Comparison of ENCODE assay signal across 8 cellular contexts in the genomic region with DNA sequence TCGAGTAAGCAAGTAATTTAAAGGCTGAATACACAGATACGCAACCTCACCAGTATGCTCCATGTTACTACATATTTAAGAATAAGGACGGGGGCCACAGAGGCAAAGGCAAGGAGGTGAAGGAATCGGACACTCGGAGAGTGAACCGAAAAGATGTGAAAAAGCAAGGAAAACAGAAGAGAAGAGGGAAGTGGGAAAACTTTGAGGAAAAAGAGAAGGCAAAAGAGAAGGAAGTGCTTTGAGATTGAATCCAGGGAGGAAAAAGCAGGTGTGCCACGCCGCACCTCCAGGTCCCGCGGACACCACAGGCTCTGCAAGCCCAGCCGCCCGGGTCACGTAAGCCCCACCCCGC. TPM values are rescaled to one million over a fixed set of nuclear protein-coding genes. Genes with fewer than 3 reads are reported as not detected.
DNase-seq lines count a peak whose midpoint lies in the region; ATAC-seq and TF ChIP-seq lines count a peak whose summit lies in the region.

No MANE protein-coding gene starts in this region.

- ATAC-seq in HG03378 (IDR thresholded peaks at IDR 0.05; ENCODE audit: unreplicated experiment), result peak; percentile 21
- ATAC-seq in HG03159 (IDR thresholded peaks at IDR 0.05; ENCODE audit: unreplicated experiment), result no peak

- no peaks in the 10 kb centered on the region for H3K9me3 ChIP-seq in vagina

- intact Hi-C loops in lower leg skin (cut with DNase I; ENCODE audit: low total_unique reads), result no loop called here
- intact Hi-C loops in vagina (cut with DNase I), result loop anchor here (5.0 kb wide), 1 partner anchor 397 kb away; a partner anchor contains a TSS

- peak overlapping the region; percentile 68 for H3K4me3 ChIP-seq in astrocyte of the spinal cord (ENCODE audit: low read depth, low read length)
- peak overlapping the region; percentile 53 for H3K4me3 ChIP-seq in lower leg skin (ENCODE audit: low read depth, poor library complexity, severe bottlenecking)
- H3K4me3 ChIP-seq in vagina, result peak overlapping the region; percentile 76 to 94

- TF ChIP-seq CTCF in astrocyte of the spinal cord (IDR thresholded peaks at IDR 0.05; ENCODE audit: low read depth, low read length), result no peak
- TF ChIP-seq CTCF in lower leg skin (IDR thresholded peaks at IDR 0.05), result no peak
- no peak for TF ChIP-seq CTCF in vagina (IDR thresholded peaks at IDR 0.05)

- no peaks in the 10 kb centered on the region for H3K27me3 Mint-ChIP-seq in T-helper 2 cell treated with Interferon-gamma antibody and Interleukin-4, amounts not matched to agents 5 μg/mL and 100 μg/mL, for 36 hours (ENCODE audit: low read depth)

- H3K27ac ChIP-seq in vagina, result peak overlapping the region; percentile 95

- H3K36me3 Mint-ChIP-seq in T-helper 2 cell treated with Interferon-gamma antibody and Interleukin-4, amounts not matched to agents 5 μg/mL and 100 μg/mL, for 36 hours (ENCODE audit: low read depth), result peaks cover 17% of the 10 kb centered on the region

- H3K4me3 Mint-ChIP-seq in T-helper 2 cell treated with Interferon-gamma antibody and Interleukin-4, amounts not matched to agents 5 μg/mL and 100 μg/mL, for 36 hours, result peak overlapping the region; percentile 100

- H3K27me3 ChIP-seq in vagina, result no peaks in the 10 kb centered on the region

- peak overlapping the region; percentile 94 for H3K27ac Mint-ChIP-seq in T-helper 2 cell treated with Interferon-gamma antibody and Interleukin-4, amounts not matched to agents 5 μg/mL and 100 μg/mL, for 36 hours

- peaks cover 32% of the 10 kb centered on the region for H3K4me1 ChIP-seq in vagina

- DNase-seq in T-helper 2 cell treated with Interferon-gamma antibody and Interleukin-4, amounts not matched to agents 5 μg/mL and 100 μg/mL, for 36 hours (ENCODE audit: low spot score), result no peak
- DNase-seq in T-helper 2 cell, result no peak
- no peak for DNase-seq in astrocyte of the spinal cord (ENCODE audit: low read depth, low spot score)
- no peak for DNase-seq in lower leg skin (ENCODE audit: low spot score in 2 of 2)
- no peak for DNase-seq in vagina (ENCODE audit: extremely low spot score in 2 of 2)
- DNase-seq in effector CD4-positive, alpha-beta T cell, result no peak

- WGBS in lower leg skin, 2 donors, result 0% methylated on average over 14 of the region's 14 CpGs

- H3K36me3 ChIP-seq in vagina, result no peaks in the 10 kb centered on the region

- H3K9me3 Mint-ChIP-seq in T-helper 2 cell treated with Interferon-gamma antibody and Interleukin-4, amounts not matched to agents 5 μg/mL and 100 μg/mL, for 36 hours, result no peaks in the 10 kb centered on the region

- H3K4me1 Mint-ChIP-seq in T-helper 2 cell treated with Interferon-gamma antibody and Interleukin-4, amounts not matched to agents 5 μg/mL and 100 μg/mL, for 36 hours (ENCODE audit: low read depth), result peaks cover 17% of the 10 kb centered on the region

- in situ Hi-C loops in astrocyte of the spinal cord (cut with HindIII; ENCODE audit: low sequenced_read_pairs), result no loop called here

- TF ChIP-seq POLR2A in lower leg skin (IDR thresholded peaks at IDR 0.05), result no peak
- no peak for TF ChIP-seq POLR2A in vagina (IDR thresholded peaks at IDR 0.05)

RNA-seq across cellular contexts. Expression of a gene that starts 0.4 kb away (rescaled TPM):
- 10 to 100 TPM; 15.2 to 29.3 (median 18.1) TPM for total RNA-seq in lower leg skin
- total RNA-seq in vagina, result 25.5 TPM

RNA-seq across cellular contexts. Expression of a gene that starts 4.7 kb away (rescaled TPM):
- total RNA-seq in lower leg skin (10 to 100 TPM; 10.7 to 15.0 (median 12.4) TPM), vagina (31.9 TPM)
